ENCODE assay signal across 25 cellular contexts in the genomic region with DNA sequence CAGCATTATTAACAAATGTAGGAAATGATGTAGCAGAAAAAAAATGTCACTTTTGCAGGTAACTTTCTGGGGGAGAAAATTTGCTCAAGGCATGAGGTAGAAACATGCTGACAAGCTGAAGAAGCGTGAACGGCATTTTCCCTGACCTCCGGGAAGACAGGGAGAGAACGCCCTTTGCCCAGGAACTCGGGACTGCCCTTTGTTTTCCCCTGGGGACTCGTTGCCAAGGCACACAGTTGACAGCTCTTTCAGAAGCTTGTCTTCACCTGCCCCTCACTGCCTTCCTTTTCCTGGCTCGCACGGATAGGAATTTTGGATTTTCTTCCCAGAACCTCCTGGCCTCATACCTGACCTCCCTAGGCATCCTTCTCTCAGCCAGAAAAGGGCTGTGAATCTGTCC.
"Had no signal": no experiment of that assay in that cellular context is flagged by ENCODE, and none has a peak within 500 bp of the region (broad histone marks: within the 10 kb centered on the region; RNA-seq: fewer than 3 reads in every experiment).

No MANE protein-coding gene starts in this region.

- H3K9ac ChIP-seq: neural progenitor cell had no signal

- H3K27me3 ChIP-seq: thyroid gland had no signal

- ATAC-seq: activated CD4-positive, alpha-beta T cell treated with anti-CD3 and anti-CD28 coated beads for 36 hours; activated T-helper 17 cell treated with anti-CD3 and anti-CD28 coated beads, Interleukin-2, amount 50 U/mL, for 72 hours; gastroesophageal sphincter; heart left ventricle; naive thymus-derived CD8-positive, alpha-beta T cell; WTC11 had no signal

- H3K4me1 ChIP-seq: gastroesophageal sphincter, neural progenitor cell, thyroid gland had no signal

- H3K36me3 ChIP-seq: esophagus squamous epithelium, gastroesophageal sphincter, heart left ventricle, neural progenitor cell, thyroid gland had no signal

- H3K27ac ChIP-seq: coronary artery, esophagus squamous epithelium, gastroesophageal sphincter, heart left ventricle, neural progenitor cell, thyroid gland had no signal

- H3K4me3 Mint-ChIP-seq: activated CD4-positive, alpha-beta T cell treated with anti-CD3 and anti-CD28 coated beads for 36 hours; activated naive CD8-positive, alpha-beta T cell treated with anti-CD3 and anti-CD28 coated beads, Interleukin-2, amount 10 ng/mL, durations not matched to agents 7 days and 5 days; activated T-cell treated with anti-CD3 and anti-CD28 coated beads, Interleukin-2, amount 50 U/mL, for 24 hours; activated T-helper 17 cell treated with anti-CD3 and anti-CD28 coated beads, Interleukin-2, amount 50 U/mL, for 72 hours; neural progenitor cell; stimulated activated naive CD8-positive, alpha-beta T cell treated with anti-CD3 and anti-CD28 coated beads, Interleukin-15, Interleukin-2, amounts not matched to agents 100 ng/mL and 50 ng/mL, for 24 hours; WTC11 had no signal

- DNase-seq: activated CD4-positive, alpha-beta T cell treated with anti-CD3 and anti-CD28 coated beads for 36 hours; activated CD4-positive, alpha-beta T cell treated with anti-CD3 and anti-CD28 coated beads, Interleukin-2, amount 50 U/mL, for 4 hours; activated CD8-positive, alpha-beta memory T cell treated with anti-CD3 and anti-CD28 coated beads for 24 hours; activated CD8-positive, alpha-beta memory T cell treated with anti-CD3 and anti-CD28 coated beads, Interleukin-2, amount 50 U/mL, for 4 hours; activated naive CD4-positive, alpha-beta T cell; activated naive CD8-positive, alpha-beta T cell treated with anti-CD3 and anti-CD28 coated beads, Interleukin-2, amount 10 ng/mL, durations not matched to agents 7 days and 5 days; activated T-cell treated with anti-CD3 and anti-CD28 coated beads, Interleukin-2, amount 50 U/mL, for 24 hours; amniotic stem cell; cerebellar nuclear complex; esophagus squamous epithelium; heart left ventricle; kidney; naive thymus-derived CD8-positive, alpha-beta T cell; stimulated activated CD4-positive, alpha-beta T cell treated with anti-CD3 and anti-CD28 coated beads, Interleukin-12 subunit alpha, Interleukin-12 subunit beta, amount 100 ng/mL, for 4 hours; stimulated activated CD4-positive, alpha-beta T cell treated with anti-CD3 and anti-CD28 coated beads, Interleukin-4, amount 100 ng/mL, for 4 hours; substantia nigra; T1000; thyroid gland had no signal

- H3K4me3 ChIP-seq: coronary artery, esophagus squamous epithelium, gastroesophageal sphincter, heart left ventricle, lung, neural progenitor cell, thyroid gland had no signal

- H3K9me3 ChIP-seq: esophagus squamous epithelium, gastroesophageal sphincter, heart left ventricle, thyroid gland had no signal

- H3K27ac Mint-ChIP-seq: activated CD4-positive, alpha-beta T cell treated with anti-CD3 and anti-CD28 coated beads for 36 hours; activated T-cell treated with anti-CD3 and anti-CD28 coated beads, Interleukin-2, amount 50 U/mL, for 24 hours; activated T-helper 17 cell treated with anti-CD3 and anti-CD28 coated beads, Interleukin-2, amount 50 U/mL, for 72 hours; neural progenitor cell; stimulated activated naive CD8-positive, alpha-beta T cell treated with anti-CD3 and anti-CD28 coated beads, Interleukin-15, Interleukin-2, amounts not matched to agents 100 ng/mL and 50 ng/mL, for 24 hours; WTC11 had no signal

- H3K36me3 Mint-ChIP-seq: naive thymus-derived CD8-positive, alpha-beta T cell; neural progenitor cell; WTC11 had no signal

- FAIRE-seq: kidney had no signal
